1 cellular context compared by ENCODE assay signal in genomic region chr7:127699853-127700252, GRCh38.
TF ChIP-seq lines count a peak whose summit lies in the region.

No MANE protein-coding gene starts in this region.

TF ChIP-seq in endothelial cell of umbilical vein, 7 proteins besides CTCF, POLR2A, EP300 and RAD21 (continued from another document):
- no peak for TF ChIP-seq POLR2AphosphoS5 (IDR thresholded peaks at IDR 0.05; ENCODE audit: insufficient read depth, low read depth, low read length)
- TF ChIP-seq JUN (IDR thresholded peaks at IDR 0.05; ENCODE audit: borderline replicate concordance, insufficient read depth, insufficient read length, low read depth): no peak
